ENCODE assay signal across 12 cellular contexts in the genomic region with DNA sequence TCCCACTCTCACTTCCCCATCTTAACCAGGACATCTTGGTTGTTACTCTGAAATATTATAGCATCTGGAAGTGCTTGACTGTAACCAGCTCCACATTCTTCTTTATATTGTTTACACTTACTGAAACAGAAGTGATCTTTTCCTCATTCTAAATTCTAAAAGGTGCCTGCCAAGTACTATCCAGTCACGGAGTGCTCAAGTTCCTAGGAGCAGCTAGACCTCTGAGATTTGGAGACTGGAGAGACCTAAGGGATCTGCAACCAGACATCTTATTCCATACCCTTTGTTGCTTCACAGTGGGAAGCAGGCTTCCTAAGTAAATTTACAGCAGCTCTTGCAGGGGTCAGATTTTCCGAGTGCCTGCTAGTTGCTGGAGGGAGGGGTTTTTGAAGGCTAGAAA.
DNase-seq lines count a peak whose midpoint lies in the region; ATAC-seq and TF ChIP-seq lines count a peak whose summit lies in the region.
"Had no signal": no experiment of that assay in that cellular context is flagged by ENCODE, and none has a peak within 500 bp of the region (broad histone marks: within the 10 kb centered on the region; RNA-seq: fewer than 3 reads in every experiment).

No MANE protein-coding gene starts in this region.

- in situ Hi-C loops in astrocyte of the cerebellum (cut with HindIII; ENCODE audit: low sequenced_read_pairs) (no loop called here), gastrocnemius medialis (cut with MboI; ENCODE audit: low sequenced_read_pairs in 4 of 4) (no loop called here)

- H3K4me3 ChIP-seq in HCT116 (replicated peaks in 1 of 2; ENCODE audit: low read depth in 1 of 2, low read length in 2 of 2), result no peak overlapping the region
- H3K4me3 ChIP-seq in astrocyte of the cerebellum (ENCODE audit: low read depth, low read length), result no peak overlapping the region
- peak overlapping the region; percentile 28 to 40 (median 30) for H3K4me3 ChIP-seq in gastrocnemius medialis

- no peaks in the 10 kb centered on the region for H3K9me3 Mint-ChIP-seq in natural killer cell treated with Interleukin-12 subunit alpha and Interleukin-12 subunit beta and Interleukin-15 and Interleukin-18, amount 100 ng/mL, for 72 hours
- no peaks in the 10 kb centered on the region for H3K9me3 Mint-ChIP-seq in activated T-helper 17 cell treated with anti-CD3 and anti-CD28 coated beads, Interleukin-2, amount 50 U/mL, for 72 hours

- no peak for TF ChIP-seq CTCF in HCT116 (IDR thresholded peaks at IDR 0.05 in 2 of 3, conservative IDR thresholded peaks at IDR 0.05 in 1 of 3; ENCODE audit: borderline replicate concordance in 1 of 3, insufficient read depth in 1 of 3, low read depth in 2 of 3, low read length in 2 of 3)
- no peak for TF ChIP-seq CTCF in astrocyte of the cerebellum (IDR thresholded peaks at IDR 0.05; ENCODE audit: low read depth, low read length, missing control alignments)
- TF ChIP-seq CTCF in gastrocnemius medialis (IDR thresholded peaks at IDR 0.05 in 4 of 5, conservative IDR thresholded peaks at IDR 0.05 in 1 of 5), result no peak

- peaks cover 1 to 4% of the 10 kb centered on the region in 2 donors for H3K4me1 Mint-ChIP-seq in natural killer cell treated with Interleukin-12 subunit alpha and Interleukin-12 subunit beta and Interleukin-15 and Interleukin-18, amount 100 ng/mL, for 72 hours (ENCODE audit: low read depth in 2 of 2)
- no peaks in the 10 kb centered on the region for H3K4me1 Mint-ChIP-seq in activated T-helper 17 cell treated with anti-CD3 and anti-CD28 coated beads, Interleukin-2, amount 50 U/mL, for 72 hours

- DNase-seq in HCT116 (ENCODE audit: low read depth, low spot score) (no peak), astrocyte of the cerebellum (ENCODE audit: low read depth) (peak; percentile 49), iPS DF 19.7 (ENCODE audit: low read depth, low spot score) (peak; percentile 67), gastrocnemius medialis (peak in 1 of 2 donors; percentile 34), NCI-H1417 (lab: John Stamatoyannopoulos, UW) (no peak)
- DNase-seq in natural killer cell treated with Interleukin-12 subunit alpha and Interleukin-12 subunit beta and Interleukin-15 and Interleukin-18, amount 100 ng/mL, for 72 hours (ENCODE audit: low spot score), result no peak
- DNase-seq: activated gamma-delta T cell treated with Interleukin-2 at 50 U/mL for 16 hours; foreskin melanocyte; NCI-H446; stimulated activated naive CD4-positive, alpha-beta T cell had no signal

- BruUV-seq in HCT116 (replicated peaks; lab: Mats Ljungman, UMichigan), result no TSS peak

- H3K36me3 ChIP-seq in HCT116 (ENCODE audit: control insufficient read depth in 1 of 2, insufficient read depth in 2 of 2, low read length in 2 of 2) (no peaks in the 10 kb centered on the region), gastrocnemius medialis (peaks cover 0 to under 1% of the 10 kb centered on the region in 2 donors)

- H3K36me3 Mint-ChIP-seq in natural killer cell treated with Interleukin-12 subunit alpha and Interleukin-12 subunit beta and Interleukin-15 and Interleukin-18, amount 100 ng/mL, for 72 hours, result no peaks in the 10 kb centered on the region
- H3K36me3 Mint-ChIP-seq in activated T-helper 17 cell treated with anti-CD3 and anti-CD28 coated beads, Interleukin-2, amount 50 U/mL, for 72 hours (ENCODE audit: low read depth), result no peaks in the 10 kb centered on the region

- no peak for TF ChIP-seq POLR2A in HCT116 (IDR thresholded peaks at IDR 0.05; ENCODE audit: borderline replicate concordance, extremely low read depth, insufficient read depth, insufficient read length)
- no peak for TF ChIP-seq POLR2A in gastrocnemius medialis (IDR thresholded peaks at IDR 0.05)

- H3K27me3 Mint-ChIP-seq in natural killer cell treated with Interleukin-12 subunit alpha and Interleukin-12 subunit beta and Interleukin-15 and Interleukin-18, amount 100 ng/mL, for 72 hours, result no peaks in the 10 kb centered on the region
- no peaks in the 10 kb centered on the region for H3K27me3 Mint-ChIP-seq in activated T-helper 17 cell treated with anti-CD3 and anti-CD28 coated beads, Interleukin-2, amount 50 U/mL, for 72 hours

- peak overlapping the region; percentile 55 for H3K4me2 ChIP-seq in HCT116 (ENCODE audit: low read length)

- peak overlapping the region; percentile 22 for H3K9ac ChIP-seq in HCT116 (ENCODE audit: low read length)

- H3K9me2 ChIP-seq in HCT116 (ENCODE audit: insufficient read depth), result no peaks in the 10 kb centered on the region

- H3K27ac ChIP-seq in HCT116 (ENCODE audit: low read depth, low read length) (peak overlapping the region; percentile 14; the same call in 1 of the 2 replicates), gastrocnemius medialis (peak overlapping the region; percentile 86 to 94 (median 92))

- H3K4me1 ChIP-seq in HCT116 (ENCODE audit: control insufficient read depth in 1 of 2, insufficient read depth in 2 of 2, low read length in 2 of 2) (peaks cover 11 to 24% of the 10 kb centered on the region in 2 experiments), gastrocnemius medialis (peaks cover 63 to 76% of the 10 kb centered on the region in 2 donors)

- 0 out of 2 replicates have a peak, but pooled peaks have one; percentile 4 for ATAC-seq in HCT116
- ATAC-seq in gastrocnemius medialis, result peak; percentile 55 to 74
- no peak for ATAC-seq in natural killer cell treated with Interleukin-12 subunit alpha and Interleukin-12 subunit beta and Interleukin-15 and Interleukin-18, amount 100 ng/mL, for 72 hours
- ATAC-seq in activated T-helper 17 cell treated with anti-CD3 and anti-CD28 coated beads, Interleukin-2, amount 50 U/mL, for 72 hours (replicated peaks), result no peak
- no peak for ATAC-seq in HG03521 (IDR thresholded peaks at IDR 0.05; ENCODE audit: unreplicated experiment)

- RAD21 ChIA-PET in HCT116 (lab: Charles Lee; ENCODE audit: low non-redundant PET in 1 of 2, low total read pairs in 2 of 2, uncharacterized antibody in 2 of 2, unreplicated experiment in 2 of 2), result no interaction called here

- no peak overlapping the region for H2AFZ ChIP-seq in HCT116 (ENCODE audit: low read depth, low read length, poor library complexity, severe bottlenecking)

- intact Hi-C loops in HCT116 (cut with micrococcal nuclease), result no loop called here
- intact Hi-C loops in gastrocnemius medialis (cut with DNase I; ENCODE audit: low total_unique reads), result no loop called here

- POLR2A ChIA-PET in HCT116 (lab: Charles Lee), result no interaction called here

- no peak overlapping the region for H3K4me3 Mint-ChIP-seq in natural killer cell treated with Interleukin-12 subunit alpha and Interleukin-12 subunit beta and Interleukin-15 and Interleukin-18, amount 100 ng/mL, for 72 hours
- H3K4me3 Mint-ChIP-seq in activated T-helper 17 cell treated with anti-CD3 and anti-CD28 coated beads, Interleukin-2, amount 50 U/mL, for 72 hours, result no peak overlapping the region

- H3K79me2 ChIP-seq in HCT116 (ENCODE audit: insufficient read depth, low read length), result no peaks in the 10 kb centered on the region; the same call in 1 of the 2 replicates

- H4K20me1 ChIP-seq in HCT116 (ENCODE audit: insufficient read depth), result no peaks in the 10 kb centered on the region

- H3K27me3 ChIP-seq in HCT116 (ENCODE audit: insufficient read depth, low read length) (no peaks in the 10 kb centered on the region), gastrocnemius medialis (no peaks in the 10 kb centered on the region)

- CTCF ChIA-PET in HCT116 (lab: Charles Lee), result no interaction called here

- no peak for TF ChIP-seq RAD21 in HCT116 (IDR thresholded peaks at IDR 0.05; ENCODE audit: low read depth)

- H3K9me3 ChIP-seq in HCT116 (ENCODE audit: control insufficient read depth in 1 of 2, insufficient read depth in 1 of 2, low read depth in 1 of 2, low read length in 2 of 2), result no peaks in the 10 kb centered on the region
- H3K9me3 ChIP-seq in gastrocnemius medialis, result no peaks in the 10 kb centered on the region

- H3K27ac Mint-ChIP-seq in natural killer cell treated with Interleukin-12 subunit alpha and Interleukin-12 subunit beta and Interleukin-15 and Interleukin-18, amount 100 ng/mL, for 72 hours, result no peak overlapping the region
- no peak overlapping the region for H3K27ac Mint-ChIP-seq in activated T-helper 17 cell treated with anti-CD3 and anti-CD28 coated beads, Interleukin-2, amount 50 U/mL, for 72 hours

TF ChIP-seq in HCT116, 20 proteins besides CTCF, POLR2A, EP300 and RAD21:
- no peak for TF ChIP-seq TCF7L2 (IDR thresholded peaks at IDR 0.05; ENCODE audit: borderline replicate concordance, extremely low read depth, insufficient read depth, insufficient read length)
- TF ChIP-seq FOSL1 (IDR thresholded peaks at IDR 0.05; ENCODE audit: low read depth), result no peak
- no peak for TF ChIP-seq ZFX (IDR thresholded peaks at IDR 0.05)
- no peak for TF ChIP-seq SIN3A (IDR thresholded peaks at IDR 0.05; ENCODE audit: low read depth)
- no peak for TF ChIP-seq ELF1 (IDR thresholded peaks at IDR 0.05; ENCODE audit: borderline replicate concordance, low read depth)
- TF ChIP-seq EZH2phosphoT487 (IDR thresholded peaks at IDR 0.05; ENCODE audit: borderline replicate concordance), result no peak
- TF ChIP-seq EGR1 (IDR thresholded peaks at IDR 0.05; ENCODE audit: low read depth), result no peak
- TF ChIP-seq CBX3 (IDR thresholded peaks at IDR 0.05; ENCODE audit: low read depth), result no peak
- no peak for TF ChIP-seq POLR2AphosphoS5 (IDR thresholded peaks at IDR 0.05; ENCODE audit: low read depth, low read length)
- TF ChIP-seq, protein P1, sequence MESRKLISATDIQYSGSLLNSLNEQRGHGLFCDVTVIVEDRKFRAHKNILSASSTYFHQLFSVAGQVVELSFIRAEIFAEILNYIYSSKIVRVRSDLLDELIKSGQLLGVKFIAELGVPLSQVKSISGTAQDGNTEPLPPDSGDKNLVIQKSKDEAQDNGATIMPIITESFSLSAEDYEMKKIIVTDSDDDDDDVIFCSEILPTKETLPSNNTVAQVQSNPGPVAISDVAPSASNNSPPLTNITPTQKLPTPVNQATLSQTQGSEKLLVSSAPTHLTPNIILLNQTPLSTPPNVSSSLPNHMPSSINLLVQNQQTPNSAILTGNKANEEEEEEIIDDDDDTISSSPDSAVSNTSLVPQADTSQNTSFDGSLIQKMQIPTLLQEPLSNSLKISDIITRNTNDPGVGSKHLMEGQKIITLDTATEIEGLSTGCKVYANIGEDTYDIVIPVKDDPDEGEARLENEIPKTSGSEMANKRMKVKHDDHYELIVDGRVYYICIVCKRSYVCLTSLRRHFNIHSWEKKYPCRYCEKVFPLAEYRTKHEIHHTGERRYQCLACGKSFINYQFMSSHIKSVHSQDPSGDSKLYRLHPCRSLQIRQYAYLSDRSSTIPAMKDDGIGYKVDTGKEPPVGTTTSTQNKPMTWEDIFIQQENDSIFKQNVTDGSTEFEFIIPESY (IDR thresholded peaks at IDR 0.05; ENCODE audit: extremely low read depth, insufficient replicate concordance, low read length), result no peak

Comparison
In these comparisons a context has a peak if more than half of its experiments do, and no peak if none do; other contexts are left out.
1. ATAC-seq: peak in HCT116 (single experiment) and gastrocnemius medialis (2 of 2); none in natural killer cell treated with Interleukin-12 subunit alpha and Interleukin-12 subunit beta and Interleukin-15 and Interleukin-18, amount 100 ng/mL, for 72 hours (0 of 2), activated T-helper 17 cell treated with anti-CD3 and anti-CD28 coated beads, Interleukin-2, amount 50 U/mL, for 72 hours (single experiment) and HG03521 (single experiment).
2. DNase-seq: peak in astrocyte of the cerebellum (single experiment) and iPS DF 19.7 (single experiment); none in HCT116 (single experiment), NCI-H1417 (0 of 3) and natural killer cell treated with Interleukin-12 subunit alpha and Interleukin-12 subunit beta and Interleukin-15 and Interleukin-18, amount 100 ng/mL, for 72 hours (single experiment).
3. H3K4me3 ChIP-seq: peak in gastrocnemius medialis (4 of 4); none in HCT116 (0 of 2) and astrocyte of the cerebellum (single experiment).